ENCODE assay signal across 1 cellular context in the genomic region with DNA sequence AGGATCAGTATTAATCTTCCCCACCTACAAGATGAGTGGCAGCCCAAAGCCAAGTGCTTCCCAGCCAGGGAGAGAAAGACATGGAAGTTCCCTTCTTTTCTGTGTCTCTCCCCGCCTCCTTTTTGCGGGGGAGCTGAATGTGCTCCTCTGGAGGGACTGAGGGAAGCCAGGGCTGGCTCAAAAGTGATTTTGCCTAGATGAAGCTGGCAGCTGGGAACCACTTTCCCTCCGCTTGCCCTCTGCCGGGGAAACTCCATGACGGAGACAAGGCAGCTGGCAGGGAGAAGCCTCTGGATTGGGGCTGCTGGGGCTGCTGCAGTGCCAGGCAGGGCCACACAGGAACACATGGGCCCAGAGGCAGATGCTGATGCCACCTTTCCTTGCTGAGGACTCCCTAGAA.
TF ChIP-seq lines count a peak whose summit lies in the region.

No MANE protein-coding gene starts in this region.

TF ChIP-seq in GM23338, 12 proteins besides CTCF, POLR2A, EP300 and RAD21:
- TF ChIP-seq, protein P1, sequence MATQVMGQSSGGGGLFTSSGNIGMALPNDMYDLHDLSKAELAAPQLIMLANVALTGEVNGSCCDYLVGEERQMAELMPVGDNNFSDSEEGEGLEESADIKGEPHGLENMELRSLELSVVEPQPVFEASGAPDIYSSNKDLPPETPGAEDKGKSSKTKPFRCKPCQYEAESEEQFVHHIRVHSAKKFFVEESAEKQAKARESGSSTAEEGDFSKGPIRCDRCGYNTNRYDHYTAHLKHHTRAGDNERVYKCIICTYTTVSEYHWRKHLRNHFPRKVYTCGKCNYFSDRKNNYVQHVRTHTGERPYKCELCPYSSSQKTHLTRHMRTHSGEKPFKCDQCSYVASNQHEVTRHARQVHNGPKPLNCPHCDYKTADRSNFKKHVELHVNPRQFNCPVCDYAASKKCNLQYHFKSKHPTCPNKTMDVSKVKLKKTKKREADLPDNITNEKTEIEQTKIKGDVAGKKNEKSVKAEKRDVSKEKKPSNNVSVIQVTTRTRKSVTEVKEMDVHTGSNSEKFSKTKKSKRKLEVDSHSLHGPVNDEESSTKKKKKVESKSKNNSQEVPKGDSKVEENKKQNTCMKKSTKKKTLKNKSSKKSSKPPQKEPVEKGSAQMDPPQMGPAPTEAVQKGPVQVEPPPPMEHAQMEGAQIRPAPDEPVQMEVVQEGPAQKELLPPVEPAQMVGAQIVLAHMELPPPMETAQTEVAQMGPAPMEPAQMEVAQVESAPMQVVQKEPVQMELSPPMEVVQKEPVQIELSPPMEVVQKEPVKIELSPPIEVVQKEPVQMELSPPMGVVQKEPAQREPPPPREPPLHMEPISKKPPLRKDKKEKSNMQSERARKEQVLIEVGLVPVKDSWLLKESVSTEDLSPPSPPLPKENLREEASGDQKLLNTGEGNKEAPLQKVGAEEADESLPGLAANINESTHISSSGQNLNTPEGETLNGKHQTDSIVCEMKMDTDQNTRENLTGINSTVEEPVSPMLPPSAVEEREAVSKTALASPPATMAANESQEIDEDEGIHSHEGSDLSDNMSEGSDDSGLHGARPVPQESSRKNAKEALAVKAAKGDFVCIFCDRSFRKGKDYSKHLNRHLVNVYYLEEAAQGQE (IDR thresholded peaks at IDR 0.05; ENCODE audit: unreplicated experiment): no peak
- TF ChIP-seq NANOG (IDR thresholded peaks at IDR 0.05; ENCODE audit: borderline replicate concordance): no peak
- TF ChIP-seq EZH2phosphoT487 (IDR thresholded peaks at IDR 0.05; ENCODE audit: unreplicated experiment): no peak
- no peak for TF ChIP-seq CREB1 (CRISPR knock-in tag; IDR thresholded peaks at IDR 0.05; ENCODE audit: low read depth)
- TF ChIP-seq ZNF462 (CRISPR knock-in tag; IDR thresholded peaks at IDR 0.05): no peak
- no peak for TF ChIP-seq JUNB (IDR thresholded peaks at IDR 0.05; ENCODE audit: unreplicated experiment)
- no peak for TF ChIP-seq ZNF114 (CRISPR knock-in tag; IDR thresholded peaks at IDR 0.05)
- no peak for TF ChIP-seq POLR2AphosphoS5 (IDR thresholded peaks at IDR 0.05; ENCODE audit: low read depth)
- TF ChIP-seq EZH2 (IDR thresholded peaks at IDR 0.05; ENCODE audit: low read depth, unreplicated experiment): no peak
- no peak for TF ChIP-seq STAT1 (IDR thresholded peaks at IDR 0.05; ENCODE audit: unreplicated experiment)
- TF ChIP-seq, protein P2, sequence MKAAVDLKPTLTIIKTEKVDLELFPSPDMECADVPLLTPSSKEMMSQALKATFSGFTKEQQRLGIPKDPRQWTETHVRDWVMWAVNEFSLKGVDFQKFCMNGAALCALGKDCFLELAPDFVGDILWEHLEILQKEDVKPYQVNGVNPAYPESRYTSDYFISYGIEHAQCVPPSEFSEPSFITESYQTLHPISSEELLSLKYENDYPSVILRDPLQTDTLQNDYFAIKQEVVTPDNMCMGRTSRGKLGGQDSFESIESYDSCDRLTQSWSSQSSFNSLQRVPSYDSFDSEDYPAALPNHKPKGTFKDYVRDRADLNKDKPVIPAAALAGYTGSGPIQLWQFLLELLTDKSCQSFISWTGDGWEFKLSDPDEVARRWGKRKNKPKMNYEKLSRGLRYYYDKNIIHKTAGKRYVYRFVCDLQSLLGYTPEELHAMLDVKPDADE (IDR thresholded peaks at IDR 0.05): no peak
- TF ChIP-seq ZNF331 (CRISPR knock-in tag; IDR thresholded peaks at IDR 0.05; ENCODE audit: low read depth): no peak
